In genomic region chr18:10213526-10213925, GRCh38 we compare ENCODE assay signal across 8 cellular contexts.
DNase-seq lines count a peak whose midpoint lies in the region; ATAC-seq, FAIRE-seq and TF ChIP-seq lines count a peak whose summit lies in the region.

No MANE protein-coding gene starts in this region.

- H3K79me2 ChIP-seq in HepG2 (ENCODE audit: insufficient read depth, low read length) (no peaks in the 10 kb centered on the region), OCI-LY7 (ENCODE audit: insufficient read depth, low read depth, low read length) (no peaks in the 10 kb centered on the region), keratinocyte (ENCODE audit: control insufficient read depth, insufficient read depth, low read length) (no peaks in the 10 kb centered on the region)

- H3K36me3 ChIP-seq in right lobe of liver (no peaks in the 10 kb centered on the region), HepG2 (replicated peaks in 1 of 2; ENCODE audit: control insufficient read depth in 1 of 2, insufficient read depth in 2 of 2, low read length in 2 of 2) (no peaks in the 10 kb centered on the region), OCI-LY7 (ENCODE audit: insufficient read depth, low read length) (no peaks in the 10 kb centered on the region), keratinocyte (ENCODE audit: control insufficient read depth in 2 of 2, extremely low read depth in 1 of 2, insufficient read depth in 2 of 2, low read length in 2 of 2) (no peaks in the 10 kb centered on the region), spleen (no peaks in the 10 kb centered on the region)

- TF ChIP-seq CTCF in right lobe of liver (IDR thresholded peaks at IDR 0.05): no peak
- no peak for TF ChIP-seq CTCF in HepG2 (CRISPR knock-in tag; IDR thresholded peaks at IDR 0.05)
- no peak for TF ChIP-seq CTCF in OCI-LY7 (conservative IDR thresholded peaks at IDR 0.05; ENCODE audit: low read length)
- TF ChIP-seq CTCF in keratinocyte (optimal IDR thresholded peaks at IDR 0.05 in 1 of 3, IDR thresholded peaks at IDR 0.05 in 1 of 3, conservative IDR thresholded peaks at IDR 0.05 in 1 of 3; ENCODE audit: extremely low read depth in 1 of 3, insufficient read depth in 2 of 3, low read length in 3 of 3): no peak
- TF ChIP-seq CTCF in spleen (IDR thresholded peaks at IDR 0.05 in 8 of 11, conservative IDR thresholded peaks at IDR 0.05 in 3 of 11): no peak

- dilution Hi-C loops in keratinocyte (cut with MboI; ENCODE audit: extremely low pct_ligation_motif_present, low sequenced_read_pairs): no loop called here

- no peaks in the 10 kb centered on the region for H3K9me1 ChIP-seq in keratinocyte (ENCODE audit: control insufficient read depth, extremely low read depth, insufficient read depth, low read length)

- H3K4me3 Mint-ChIP-seq in activated T-helper 17 cell treated with anti-CD3 and anti-CD28 coated beads, Interleukin-2, amount 50 U/mL, for 72 hours: no peak overlapping the region

- no peak overlapping the region for H3K27ac Mint-ChIP-seq in activated T-helper 17 cell treated with anti-CD3 and anti-CD28 coated beads, Interleukin-2, amount 50 U/mL, for 72 hours

- ATAC-seq in right lobe of liver (peak; percentile 47 to 64 (median 56)), HepG2 (no peak), HG03196 (IDR thresholded peaks at IDR 0.05; ENCODE audit: unreplicated experiment) (peak; percentile 55)
- ATAC-seq in activated T-helper 17 cell treated with anti-CD3 and anti-CD28 coated beads, Interleukin-2, amount 50 U/mL, for 72 hours (replicated peaks): no peak

- TF ChIP-seq EP300 in HepG2 (IDR thresholded peaks at IDR 0.05; ENCODE audit: low read depth in 2 of 2, low read length in 2 of 2) (no peak), HepG2 (CRISPR knock-in tag; IDR thresholded peaks at IDR 0.05; ENCODE audit: borderline replicate concordance) (no peak)

- BruUV-seq in HepG2 (replicated peaks; lab: Mats Ljungman, UMichigan) (no TSS peak), OCI-LY7 (replicated peaks; lab: Mats Ljungman, UMichigan) (no TSS peak)

- no peak overlapping the region for H3K4me3 ChIP-seq in right lobe of liver
- H3K4me3 ChIP-seq in HepG2 (replicated peaks in 1 of 3; ENCODE audit: insufficient read depth in 1 of 3, low read depth in 2 of 3, low read length in 3 of 3): no peak overlapping the region
- H3K4me3 ChIP-seq in OCI-LY7 (ENCODE audit: low read depth, low read length, poor library complexity, severe bottlenecking): no peak overlapping the region
- no peak overlapping the region for H3K4me3 ChIP-seq in keratinocyte (ENCODE audit: control insufficient read depth in 2 of 3, extremely low read depth in 1 of 3, insufficient read depth in 2 of 3, low read depth in 1 of 3, low read length in 3 of 3)
- H3K4me3 ChIP-seq in spleen: no peak overlapping the region

- H4K20me1 ChIP-seq in HepG2 (ENCODE audit: insufficient read depth, low read length) (no peaks in the 10 kb centered on the region), OCI-LY7 (ENCODE audit: insufficient read depth, low read length) (no peaks in the 10 kb centered on the region), keratinocyte (ENCODE audit: control insufficient read depth, extremely low read depth, insufficient read depth, low read length) (no peaks in the 10 kb centered on the region)

- H3K4me2 ChIP-seq in HepG2 (ENCODE audit: low read depth, low read length) (no peak overlapping the region), OCI-LY7 (ENCODE audit: low read length) (peak overlapping the region; percentile 20; the same call in 1 of the 2 replicates), keratinocyte (ENCODE audit: control insufficient read depth, extremely low read depth, insufficient read depth, low read depth, low read length) (no peak overlapping the region)

- H3K9me3 Mint-ChIP-seq in activated T-helper 17 cell treated with anti-CD3 and anti-CD28 coated beads, Interleukin-2, amount 50 U/mL, for 72 hours: peaks cover 11% of the 10 kb centered on the region

- no peak for FAIRE-seq in HepG2 (lab: Jason Lieb, UNC)
- no peak for FAIRE-seq in keratinocyte (lab: Jason Lieb, UNC)

- in situ Hi-C loops in HepG2 (cut with HindIII; ENCODE audit: extremely low pct_ligation_motif_present, low pct_unique_long_range_greater_than_20kb): no loop called here

- no peak for TF ChIP-seq RAD21 in HepG2 (CRISPR knock-in tag; IDR thresholded peaks at IDR 0.05)

- H3K27me3 ChIP-seq in right lobe of liver (no peaks in the 10 kb centered on the region), HepG2 (ENCODE audit: control insufficient read depth in 1 of 2, insufficient read depth in 2 of 2, low read length in 2 of 2) (no peaks in the 10 kb centered on the region), keratinocyte (ENCODE audit: control insufficient read depth, extremely low read depth, insufficient read depth, low read length) (no peaks in the 10 kb centered on the region), spleen (replicated peaks in 1 of 7) (no peaks in the 10 kb centered on the region)

- no peaks in the 10 kb centered on the region for H3K9me2 ChIP-seq in OCI-LY7 (ENCODE audit: insufficient read depth, low read length)

- H3K4me1 ChIP-seq in right lobe of liver (no peaks in the 10 kb centered on the region), HepG2 (ENCODE audit: insufficient read depth, low read length) (no peaks in the 10 kb centered on the region), OCI-LY7 (ENCODE audit: insufficient read depth, low read length, poor library complexity, severe bottlenecking) (peaks cover 9% of the 10 kb centered on the region), keratinocyte (ENCODE audit: control insufficient read depth, extremely low read depth, insufficient read depth, low read length) (no peaks in the 10 kb centered on the region), spleen (peaks cover 0 to 15% (median 6%) of the 10 kb centered on the region in 6 donors)

- H3K27ac ChIP-seq in right lobe of liver: no peak overlapping the region
- H3K27ac ChIP-seq in HepG2 (ENCODE audit: extremely low read length, insufficient read depth, low read length): no peak overlapping the region
- H3K27ac ChIP-seq in OCI-LY7 (ENCODE audit: low read depth, low read length, poor library complexity, severe bottlenecking): no peak overlapping the region
- H3K27ac ChIP-seq in keratinocyte (ENCODE audit: control insufficient read depth, insufficient read depth, low read length): no peak overlapping the region
- peak overlapping the region in 4 of 8 donors; percentile 26 to 58 (median 50) for H3K27ac ChIP-seq in spleen

- DNase-seq in right lobe of liver (no peak), HepG2 (ENCODE audit: low spot score) (no peak), OCI-LY7 (ENCODE audit: low spot score) (peak; percentile 73), keratinocyte (ENCODE audit: low read depth, low spot score) (no peak), spleen (no peak)
- DNase-seq in stimulated activated CD4-positive, alpha-beta T cell treated with anti-CD3 and anti-CD28 coated beads, Interleukin-1b, Interleukin-23, amount 100 ng/mL, for 48 hours: no peak

- WGBS in right lobe of liver (ENCODE audit: insufficient coverage, low coverage, low lambda C conversion rate, missing lambda C conversion rate): 11% methylated on average over 3 of the region's 3 CpGs
- WGBS in HepG2 (ENCODE audit: low lambda C conversion rate): 0% methylated on average over 3 of the region's 3 CpGs
- 4 to 9% (median 4%) methylated on average over 3 of the region's 3 CpGs for WGBS in spleen, 5 donors

- intact Hi-C loops in right lobe of liver (cut with DNase I): no loop called here
- intact Hi-C loops in HepG2 (cut with micrococcal nuclease; ENCODE audit: unreplicated experiment): no loop called here
- intact Hi-C loops in OCI-LY7 (cut with micrococcal nuclease; ENCODE audit: unreplicated experiment): no loop called here
- intact Hi-C loops in spleen (cut with DNase I; ENCODE audit: low total_unique reads): no loop called here

- no peak overlapping the region for H2AFZ ChIP-seq in HepG2 (ENCODE audit: low read length)
- H2AFZ ChIP-seq in OCI-LY7 (ENCODE audit: low read length): peak overlapping the region; percentile 91
- H2AFZ ChIP-seq in keratinocyte (ENCODE audit: control insufficient read depth, low read length): peak overlapping the region; percentile 12

- CTCF ChIA-PET in HepG2 (lab: Yijun Ruan, JAX; ENCODE audit: low intra/inter-chr PET ratio, low total read pairs) (no interaction called here), OCI-LY7 (lab: Charles Lee; ENCODE audit: unreplicated experiment) (no interaction called here)

- H3K27me3 Mint-ChIP-seq in activated T-helper 17 cell treated with anti-CD3 and anti-CD28 coated beads, Interleukin-2, amount 50 U/mL, for 72 hours: peaks cover 21% of the 10 kb centered on the region

- POLR2A ChIA-PET in HepG2 (lab: Yijun Ruan, JAX): no interaction called here
- POLR2A ChIA-PET in OCI-LY7 (lab: Charles Lee): interaction anchor here (1.3 kb wide), 1 partner anchor 11 kb away, joined by 4 read pairs; no protein-coding TSS in a partner anchor

- H3K9me3 ChIP-seq in right lobe of liver: no peaks in the 10 kb centered on the region
- no peaks in the 10 kb centered on the region for H3K9me3 ChIP-seq in HepG2 (ENCODE audit: low read length)
- no peaks in the 10 kb centered on the region for H3K9me3 ChIP-seq in OCI-LY7 (ENCODE audit: low read length)
- H3K9me3 ChIP-seq in keratinocyte (ENCODE audit: control insufficient read depth, low read depth, low read length): no peaks in the 10 kb centered on the region
- peaks cover 0 to 8% (median 0%) of the 10 kb centered on the region in 8 donors for H3K9me3 ChIP-seq in spleen

- no peaks in the 10 kb centered on the region for H3K4me1 Mint-ChIP-seq in activated T-helper 17 cell treated with anti-CD3 and anti-CD28 coated beads, Interleukin-2, amount 50 U/mL, for 72 hours

- H3K9ac ChIP-seq in HepG2 (ENCODE audit: insufficient read depth, low read depth, low read length): no peak overlapping the region
- no peak overlapping the region for H3K9ac ChIP-seq in keratinocyte (ENCODE audit: control insufficient read depth, extremely low read depth, insufficient read depth, low read length)

- TF ChIP-seq POLR2A in right lobe of liver (IDR thresholded peaks at IDR 0.05) (no peak), HepG2 (IDR thresholded peaks at IDR 0.05; ENCODE audit: insufficient read depth in 1 of 2, low read depth in 2 of 2, low read length in 2 of 2) (no peak), spleen (IDR thresholded peaks at IDR 0.05) (no peak)

- no peaks in the 10 kb centered on the region for H3K36me3 Mint-ChIP-seq in activated T-helper 17 cell treated with anti-CD3 and anti-CD28 coated beads, Interleukin-2, amount 50 U/mL, for 72 hours (ENCODE audit: low read depth)

TF ChIP-seq in HepG2, 621 proteins besides CTCF, POLR2A, EP300 and RAD21 (continues in another document):
- no peak for TF ChIP-seq TOPORS (CRISPR knock-in tag; IDR thresholded peaks at IDR 0.05)
- TF ChIP-seq EEA1 (CRISPR knock-in tag; IDR thresholded peaks at IDR 0.05; ENCODE audit: borderline replicate concordance): no peak
- TF ChIP-seq ZNF33A (CRISPR knock-in tag; IDR thresholded peaks at IDR 0.05; ENCODE audit: borderline replicate concordance): no peak
- no peak for TF ChIP-seq ZNF691 (CRISPR knock-in tag; IDR thresholded peaks at IDR 0.05; ENCODE audit: borderline replicate concordance, low read depth)

Comparison
In these comparisons a context has a peak if more than half of its experiments do, and no peak if none do; other contexts are left out.
1. ATAC-seq: peak in right lobe of liver (4 of 4) and HG03196 (single experiment); none in HepG2 (single experiment) and activated T-helper 17 cell treated with anti-CD3 and anti-CD28 coated beads, Interleukin-2, amount 50 U/mL, for 72 hours (single experiment).